10 cellular contexts compared by ENCODE assay signal in genomic region chr19:18387395-18387794, GRCh38. TPM values are rescaled to one million over a fixed set of nuclear protein-coding genes. Genes with fewer than 3 reads are reported as not detected.
A peak's percentile ranks its signal among the peaks of the same experiment; 100 is the strongest.
DNase-seq lines count a peak whose midpoint lies in the region; ATAC-seq, FAIRE-seq and TF ChIP-seq lines count a peak whose summit lies in the region.
"Had no signal": no experiment of that assay in that cellular context is flagged by ENCODE, and none has a peak within 500 bp of the region (broad histone marks: within the 10 kb centered on the region; RNA-seq: fewer than 3 reads in every experiment).

No MANE protein-coding gene starts in this region.

- no peak for TF ChIP-seq POLR2A in stomach (IDR thresholded peaks at IDR 0.05)

- H3K36me3 ChIP-seq in keratinocyte (ENCODE audit: control insufficient read depth in 2 of 2, extremely low read depth in 1 of 2, insufficient read depth in 2 of 2, low read length in 2 of 2) = no peaks in the 10 kb centered on the region
- H3K36me3 ChIP-seq in stomach = peaks cover 0 to 13% (median 0%) of the 10 kb centered on the region in 4 donors

- peaks cover 4% of the 10 kb centered on the region for H3K4me1 Mint-ChIP-seq in T-helper 2 cell treated with Interferon-gamma antibody and Interleukin-4, amounts not matched to agents 5 μg/mL and 100 μg/mL, for 36 hours (ENCODE audit: low read depth)
- peaks cover 7% of the 10 kb centered on the region for H3K4me1 Mint-ChIP-seq in activated naive CD8-positive, alpha-beta T cell treated with anti-CD3 and anti-CD28 coated beads for 36 hours

- H3K27me3 ChIP-seq in keratinocyte (ENCODE audit: control insufficient read depth, extremely low read depth, insufficient read depth, low read length) (peaks cover 16% of the 10 kb centered on the region), stomach (peaks cover 0 to 20% (median 0%) of the 10 kb centered on the region in 3 donors)

- TF ChIP-seq EP300 in stomach (IDR thresholded peaks at IDR 0.05) = no peak

- no peaks in the 10 kb centered on the region for H3K9me3 ChIP-seq in keratinocyte (ENCODE audit: control insufficient read depth, low read depth, low read length)
- no peaks in the 10 kb centered on the region for H3K9me3 ChIP-seq in stomach

- 0 to 85% (median 46%) methylated on average over 1 of the region's 1 CpG for WGBS in stomach, 5 donors

- no peak overlapping the region for H2AFZ ChIP-seq in keratinocyte (ENCODE audit: control insufficient read depth, low read length)

- H4K20me1 ChIP-seq in keratinocyte (ENCODE audit: control insufficient read depth, extremely low read depth, insufficient read depth, low read length) = no peaks in the 10 kb centered on the region

- H3K9me1 ChIP-seq in keratinocyte (ENCODE audit: control insufficient read depth, extremely low read depth, insufficient read depth, low read length) = no peaks in the 10 kb centered on the region

- ATAC-seq in GM21381 (IDR thresholded peaks at IDR 0.05; ENCODE audit: unreplicated experiment) = no peak

- peak overlapping the region; percentile 57 for H3K9ac ChIP-seq in keratinocyte (ENCODE audit: control insufficient read depth, extremely low read depth, insufficient read depth, low read length)

- dilution Hi-C loops in keratinocyte (cut with MboI; ENCODE audit: extremely low pct_ligation_motif_present, low sequenced_read_pairs) = no loop called here

- H3K27ac Mint-ChIP-seq in T-helper 2 cell treated with Interferon-gamma antibody and Interleukin-4, amounts not matched to agents 5 μg/mL and 100 μg/mL, for 36 hours = no peak overlapping the region
- no peak overlapping the region for H3K27ac Mint-ChIP-seq in activated naive CD8-positive, alpha-beta T cell treated with anti-CD3 and anti-CD28 coated beads for 36 hours

- peaks cover 61% of the 10 kb centered on the region for H3K27me3 Mint-ChIP-seq in T-helper 2 cell treated with Interferon-gamma antibody and Interleukin-4, amounts not matched to agents 5 μg/mL and 100 μg/mL, for 36 hours (ENCODE audit: low read depth)
- H3K27me3 Mint-ChIP-seq in activated naive CD8-positive, alpha-beta T cell treated with anti-CD3 and anti-CD28 coated beads for 36 hours = peaks cover 75% of the 10 kb centered on the region

- H3K4me1 ChIP-seq in keratinocyte (ENCODE audit: control insufficient read depth, extremely low read depth, insufficient read depth, low read length) (peaks cover 17% of the 10 kb centered on the region), stomach (peaks cover 21 to 59% (median 45%) of the 10 kb centered on the region in 4 donors)

- DNase-seq in T-helper 2 cell treated with Interferon-gamma antibody and Interleukin-4, amounts not matched to agents 5 μg/mL and 100 μg/mL, for 36 hours (ENCODE audit: low spot score) = no peak
- DNase-seq in T-helper 2 cell (no peak), keratinocyte (ENCODE audit: low read depth, low spot score) (no peak), stomach (no peak), HUDEP-2 (lab: John Stamatoyannopoulos, UW; ENCODE audit: unreplicated experiment in 76 of 76) (no peak)
- DNase-seq in activated naive CD8-positive, alpha-beta T cell treated with anti-CD3 and anti-CD28 coated beads for 36 hours = no peak
- DNase-seq in activated effector memory CD4-positive, alpha-beta T cell treated with anti-CD3 and anti-CD28 coated beads, Interleukin-2, amount 50 U/mL, for 16 hours = no peak
- DNase-seq: ACHN; NK-92 treated with Interleukin-12 subunit alpha and Interleukin-12 subunit beta, amount 100 ng/mL, for 24 hours had no signal

- peak overlapping the region; percentile 29 for H3K4me3 Mint-ChIP-seq in T-helper 2 cell treated with Interferon-gamma antibody and Interleukin-4, amounts not matched to agents 5 μg/mL and 100 μg/mL, for 36 hours
- H3K4me3 Mint-ChIP-seq in activated naive CD8-positive, alpha-beta T cell treated with anti-CD3 and anti-CD28 coated beads for 36 hours = peak overlapping the region; percentile 42

- no peaks in the 10 kb centered on the region for H3K9me3 Mint-ChIP-seq in T-helper 2 cell treated with Interferon-gamma antibody and Interleukin-4, amounts not matched to agents 5 μg/mL and 100 μg/mL, for 36 hours
- no peaks in the 10 kb centered on the region for H3K9me3 Mint-ChIP-seq in activated naive CD8-positive, alpha-beta T cell treated with anti-CD3 and anti-CD28 coated beads for 36 hours

- FAIRE-seq in keratinocyte (lab: Jason Lieb, UNC) = no peak

- H3K27ac ChIP-seq in keratinocyte (ENCODE audit: control insufficient read depth, insufficient read depth, low read length) = no peak overlapping the region
- H3K27ac ChIP-seq in stomach = peak overlapping the region; percentile 77 to 84 (median 79)

- intact Hi-C loops in stomach (cut with DNase I; ENCODE audit: low total_unique reads) = no loop called here

- no peaks in the 10 kb centered on the region for H3K79me2 ChIP-seq in keratinocyte (ENCODE audit: control insufficient read depth, insufficient read depth, low read length)

- TF ChIP-seq CTCF in keratinocyte (optimal IDR thresholded peaks at IDR 0.05 in 1 of 3, IDR thresholded peaks at IDR 0.05 in 1 of 3, conservative IDR thresholded peaks at IDR 0.05 in 1 of 3; ENCODE audit: extremely low read depth in 1 of 3, insufficient read depth in 2 of 3, low read length in 3 of 3) (no peak), stomach (IDR thresholded peaks at IDR 0.05) (no peak)

- peak overlapping the region in 1 of 3 experiments; percentile 54 for H3K4me3 ChIP-seq in keratinocyte (ENCODE audit: control insufficient read depth in 2 of 3, extremely low read depth in 1 of 3, insufficient read depth in 2 of 3, low read depth in 1 of 3, low read length in 3 of 3)
- peak overlapping the region; percentile 42 to 60 (median 46) for H3K4me3 ChIP-seq in stomach

- peak overlapping the region; percentile 43 for H3K4me2 ChIP-seq in keratinocyte (ENCODE audit: control insufficient read depth, extremely low read depth, insufficient read depth, low read depth, low read length)

- H3K36me3 Mint-ChIP-seq in T-helper 2 cell treated with Interferon-gamma antibody and Interleukin-4, amounts not matched to agents 5 μg/mL and 100 μg/mL, for 36 hours (ENCODE audit: low read depth) = no peaks in the 10 kb centered on the region
- H3K36me3 Mint-ChIP-seq in activated naive CD8-positive, alpha-beta T cell treated with anti-CD3 and anti-CD28 coated beads for 36 hours = no peaks in the 10 kb centered on the region

RNA-seq across cellular contexts. Expression of gene GDF15, which starts 1.4 kb away (rescaled TPM):
- total RNA-seq in activated naive CD8-positive, alpha-beta T cell treated with anti-CD3 and anti-CD28 coated beads for 36 hours = not detected
- 0.27 to 0.49 TPM (median 0.31 TPM) in 3 replicates for polyA plus RNA-seq in keratinocyte
- polyA plus RNA-seq in keratinocyte (2011; ENCODE audit: low read depth) = 13.0 TPM
- 0.56 and 0.99 TPM in 2 replicates for polyA plus RNA-seq in keratinocyte (2011; cell fraction: cytosol; rRNA removed)
- 1.9 and 2.4 TPM in 2 replicates for polyA plus RNA-seq in keratinocyte (2011; cell fraction: nucleus; rRNA removed)
- polyA plus RNA-seq in keratinocyte (2012; ENCODE audit: low replicate concordance) = 0.39 and 61.8 TPM in 2 replicates
- 0.20 to 1.0 TPM in 2 of 3 replicates, not detected in the other for polyA minus RNA-seq in keratinocyte
- polyA minus RNA-seq in keratinocyte (2011; cell fraction: cytosol; rRNA and poly(A)+ RNA removed) = not detected
- polyA minus RNA-seq in keratinocyte (2011; cell fraction: nucleus; rRNA and poly(A)+ RNA removed) = 1.6 and 2.0 TPM in 2 replicates
- total RNA-seq in stomach = 100 to 1,000 TPM in 1 of 5 donors, 10 to 100 TPM in 4; 17.3 to 102 (median 46.9) TPM
- polyA plus RNA-seq in stomach = 100 to 1,000 TPM in 1 of 3 donors, 10 to 100 TPM in 2; 14.2 to 134 (median 44.5) TPM

RNA-seq across cellular contexts. Expression of gene LRRC25, which starts 10.0 kb away (rescaled TPM):
- total RNA-seq in activated naive CD8-positive, alpha-beta T cell treated with anti-CD3 and anti-CD28 coated beads for 36 hours = not detected
- polyA plus RNA-seq in keratinocyte (not detected in 3 replicates), stomach (1 to 10 TPM in 2 of 3 donors, under 1 TPM in 1; 0.98 to 2.4 (median 1.7) TPM)
- not detected for polyA plus RNA-seq in keratinocyte (2011; ENCODE audit: low read depth)
- polyA plus RNA-seq in keratinocyte (2011; cell fraction: cytosol; rRNA removed) = not detected in 2 replicates
- not detected in 2 replicates for polyA plus RNA-seq in keratinocyte (2011; cell fraction: nucleus; rRNA removed)
- polyA plus RNA-seq in keratinocyte (2012; ENCODE audit: low replicate concordance) = not detected in 2 replicates
- polyA minus RNA-seq in keratinocyte = not detected in 3 replicates
- not detected for polyA minus RNA-seq in keratinocyte (2011; cell fraction: cytosol; rRNA and poly(A)+ RNA removed)
- polyA minus RNA-seq in keratinocyte (2011; cell fraction: nucleus; rRNA and poly(A)+ RNA removed) = not detected in 2 replicates
- total RNA-seq in stomach = 10 to 100 TPM in 1 of 5 donors, 1 to 10 TPM in 2, not detected in 2; 2.9 to 11.2 (median 7.2) TPM

RNA-seq across cellular contexts. Expression of gene SSBP4, which starts 31.8 kb away (rescaled TPM):
- 100 to 1,000 TPM in 1 of 2 experiments, 10 to 100 TPM in 1; 96.1 to 101 TPM for total RNA-seq in activated naive CD8-positive, alpha-beta T cell treated with anti-CD3 and anti-CD28 coated beads for 36 hours
- polyA plus RNA-seq in keratinocyte (7.5 to 11.3 TPM (median 10.8 TPM) in 3 replicates), stomach (10 to 100 TPM; 49.9 to 77.6 (median 54.4) TPM)
- polyA plus RNA-seq in keratinocyte (2011; ENCODE audit: low read depth) = 3.6 TPM
- polyA plus RNA-seq in keratinocyte (2011; cell fraction: cytosol; rRNA removed) = 4.1 and 15.9 TPM in 2 replicates
- 12.5 and 15.5 TPM in 2 replicates for polyA plus RNA-seq in keratinocyte (2011; cell fraction: nucleus; rRNA removed)
- polyA plus RNA-seq in keratinocyte (2012; ENCODE audit: low replicate concordance) = 10.1 and 20.9 TPM in 2 replicates
- 2.2 to 9.2 TPM (median 4.5 TPM) in 3 replicates for polyA minus RNA-seq in keratinocyte
- polyA minus RNA-seq in keratinocyte (2011; cell fraction: cytosol; rRNA and poly(A)+ RNA removed) = 34.0 TPM
- polyA minus RNA-seq in keratinocyte (2011; cell fraction: nucleus; rRNA and poly(A)+ RNA removed) = 10.2 and 19.3 TPM in 2 replicates
- 100 to 1,000 TPM in 1 of 5 donors, 10 to 100 TPM in 4; 22.8 to 253 (median 39.7) TPM for total RNA-seq in stomach

RNA-seq across cellular contexts. Expression of gene PGPEP1, which starts 47.0 kb away (rescaled TPM):
- total RNA-seq in activated naive CD8-positive, alpha-beta T cell treated with anti-CD3 and anti-CD28 coated beads for 36 hours = 10 to 100 TPM; 15.7 to 17.8 TPM
- 4.8 to 5.8 TPM (median 5.6 TPM) in 3 replicates for polyA plus RNA-seq in keratinocyte
- 1.3 TPM for polyA plus RNA-seq in keratinocyte (2011; ENCODE audit: low read depth)
- polyA plus RNA-seq in keratinocyte (2011; cell fraction: cytosol; rRNA removed) = 4.0 and 4.4 TPM in 2 replicates
- polyA plus RNA-seq in keratinocyte (2011; cell fraction: nucleus; rRNA removed) = 9.2 and 10.9 TPM in 2 replicates
- polyA plus RNA-seq in keratinocyte (2012; ENCODE audit: low replicate concordance) = 4.5 and 4.8 TPM in 2 replicates
- 8.9 to 13.1 TPM (median 11.7 TPM) in 3 replicates for polyA minus RNA-seq in keratinocyte
- 7.5 TPM for polyA minus RNA-seq in keratinocyte (2011; cell fraction: cytosol; rRNA and poly(A)+ RNA removed)
- polyA minus RNA-seq in keratinocyte (2011; cell fraction: nucleus; rRNA and poly(A)+ RNA removed) = 6.7 and 7.3 TPM in 2 replicates
- 10 to 100 TPM in 4 of 5 donors, 1 to 10 TPM in 1; 8.0 to 58.9 (median 22.9) TPM for total RNA-seq in stomach
- polyA plus RNA-seq in stomach = 10 to 100 TPM in 2 of 3 donors, 1 to 10 TPM in 1; 8.4 to 40.0 (median 31.8) TPM

RNA-seq across cellular contexts. Expression of gene ISYNA1, which starts 50.5 kb away (rescaled TPM):
- total RNA-seq in activated naive CD8-positive, alpha-beta T cell treated with anti-CD3 and anti-CD28 coated beads for 36 hours = 10 to 100 TPM; 29.6 to 32.7 TPM
- polyA plus RNA-seq in keratinocyte (3.5 to 8.3 TPM (median 7.0 TPM) in 3 replicates), stomach (10 to 100 TPM in 2 of 3 donors, 1 to 10 TPM in 1; 9.5 to 39.7 (median 15.0) TPM)
- polyA plus RNA-seq in keratinocyte (2011; ENCODE audit: low read depth) = 0.60 TPM
- 3.1 and 7.3 TPM in 2 replicates for polyA plus RNA-seq in keratinocyte (2011; cell fraction: cytosol; rRNA removed)
- polyA plus RNA-seq in keratinocyte (2011; cell fraction: nucleus; rRNA removed) = 17.4 and 28.2 TPM in 2 replicates
- 7.7 and 10.7 TPM in 2 replicates for polyA plus RNA-seq in keratinocyte (2012; ENCODE audit: low replicate concordance)
- 3.3 to 6.8 TPM (median 5.9 TPM) in 3 replicates for polyA minus RNA-seq in keratinocyte
- polyA minus RNA-seq in keratinocyte (2011; cell fraction: cytosol; rRNA and poly(A)+ RNA removed) = 15.5 TPM
- 6.5 and 8.8 TPM in 2 replicates for polyA minus RNA-seq in keratinocyte (2011; cell fraction: nucleus; rRNA and poly(A)+ RNA removed)
- total RNA-seq in stomach = 10 to 100 TPM in 4 of 5 donors, 1 to 10 TPM in 1; 7.8 to 47.3 (median 15.8) TPM

Comparison
In these comparisons a context has a peak if more than half of its experiments do, and no peak if none do; other contexts are left out.
1. RNA of gene GDF15, which starts 1.4 kb away (total RNA-seq): 17.3 to 102 TPM in stomach; not detected in activated naive CD8-positive, alpha-beta T cell treated with anti-CD3 and anti-CD28 coated beads for 36 hours; every median in the first group is over 10 times any median in the second.